18 cellular contexts compared by ENCODE assay signal in genomic region chr2:146457221-146457620, GRCh38.
DNase-seq lines count a peak whose midpoint lies in the region; ATAC-seq, FAIRE-seq and TF ChIP-seq lines count a peak whose summit lies in the region.
"Had no signal": no experiment of that assay in that cellular context is flagged by ENCODE, and none has a peak within 500 bp of the region (broad histone marks: within the 10 kb centered on the region; RNA-seq: fewer than 3 reads in every experiment).

No MANE protein-coding gene starts in this region.

- H3K27ac ChIP-seq in GM23248, result no peak overlapping the region
- H3K27ac ChIP-seq: 22Rv1; BLaER1 treated with 17β-estradiol and CSF1 and Interleukin-3, amounts not matched to agents 10 nM and 100 nM had no signal

- no peaks in the 10 kb centered on the region for H3K4me1 ChIP-seq in GM23248 (ENCODE audit: insufficient read depth)

- no peak overlapping the region for H3K9ac ChIP-seq in GM23248
- H3K9ac ChIP-seq: BLaER1 treated with 17β-estradiol and CSF1 and Interleukin-3, amounts not matched to agents 10 nM and 100 nM had no signal

- in situ Hi-C loops in GM23248 (cut with MboI), result no loop called here

- FAIRE-seq in RCC 7860 (lab: Jason Lieb, UNC), result no peak

- H3K9me3 ChIP-seq in GM23248 (ENCODE audit: low read depth), result no peaks in the 10 kb centered on the region

- no peaks in the 10 kb centered on the region for H3K79me2 ChIP-seq in GM23248 (ENCODE audit: insufficient read depth)

- H3K4me3 ChIP-seq in AG10803 (ENCODE audit: low read length), result no peak overlapping the region
- no peak overlapping the region for H3K4me3 ChIP-seq in GM23248
- H3K4me3 ChIP-seq: BLaER1 treated with 17β-estradiol and CSF1 and Interleukin-3, amounts not matched to agents 10 nM and 100 nM; GM23338 had no signal

- ATAC-seq in GM19035 (IDR thresholded peaks at IDR 0.05; ENCODE audit: unreplicated experiment), result no peak
- ATAC-seq: GM23338 had no signal

- no peaks in the 10 kb centered on the region for H4K20me1 ChIP-seq in GM23248 (ENCODE audit: insufficient read depth)
- H4K20me1 ChIP-seq: BLaER1 treated with 17β-estradiol and CSF1 and Interleukin-3, amounts not matched to agents 10 nM and 100 nM had no signal

- TF ChIP-seq CTCF in AG10803 (conservative IDR thresholded peaks at IDR 0.05; ENCODE audit: low read length), result no peak

- no peaks in the 10 kb centered on the region for H3K36me3 ChIP-seq in GM23248 (ENCODE audit: low read depth)

- 58% methylated on average over 4 of the region's 4 CpGs for WGBS in GM23248 (ENCODE audit: low coverage in 1 of 2, low lambda C conversion rate in 2 of 2, missing lambda C conversion rate in 2 of 2), 2 experiments

- no peaks in the 10 kb centered on the region for H3K27me3 ChIP-seq in GM23248 (replicated peaks; ENCODE audit: insufficient read depth)
- H3K27me3 ChIP-seq: BLaER1 treated with 17β-estradiol and CSF1 and Interleukin-3, amounts not matched to agents 10 nM and 100 nM had no signal

- DNase-seq in AG10803 (ENCODE audit: low read depth), result peak; percentile 0
- peak; percentile 4 for DNase-seq in GM23248
- DNase-seq in RCC 7860 (ENCODE audit: low spot score), result peak; percentile 15
- DNase-seq in glomerular visceral epithelial cell (ENCODE audit: extremely low spot score), result peak; percentile 22
- no peak for DNase-seq in superior temporal gyrus (ENCODE audit: extremely low spot score)
- no peak for DNase-seq in NCI-H345 treated with DMSO at 0.1 percent for 48 hours (lab: John Stamatoyannopoulos, UW; ENCODE audit: unreplicated experiment)
- DNase-seq: AML-193; CD4-positive, CD25-positive, alpha-beta regulatory T cell; DMS153; DMS79 treated with DMSO at 0.1 percent for 48 hours; GF-D8; H7; IMR-90; KBM-7 had no signal

- H2AFZ ChIP-seq in GM23248, result no peak overlapping the region
- H2AFZ ChIP-seq: GM23338 had no signal

- no peaks in the 10 kb centered on the region for H3K9me2 ChIP-seq in GM23248 (ENCODE audit: insufficient read depth)

- no peaks in the 10 kb centered on the region for H3F3A ChIP-seq in GM23248 (ENCODE audit: insufficient read depth)

- H3K4me2 ChIP-seq in GM23248 (ENCODE audit: unreplicated experiment), result no peak overlapping the region
- H3K4me2 ChIP-seq: BLaER1 treated with 17β-estradiol and CSF1 and Interleukin-3, amounts not matched to agents 10 nM and 100 nM; GM23338 had no signal

Comparison
In these comparisons a context has a peak if more than half of its experiments do, and no peak if none do; other contexts are left out.
1. DNase-seq: peak in AG10803 (single experiment), GM23248 (single experiment), RCC 7860 (single experiment) and glomerular visceral epithelial cell (single experiment); none in superior temporal gyrus (single experiment) and NCI-H345 treated with DMSO at 0.1 percent for 48 hours (single experiment).